8 cellular contexts compared by ENCODE assay signal in the genomic region with DNA sequence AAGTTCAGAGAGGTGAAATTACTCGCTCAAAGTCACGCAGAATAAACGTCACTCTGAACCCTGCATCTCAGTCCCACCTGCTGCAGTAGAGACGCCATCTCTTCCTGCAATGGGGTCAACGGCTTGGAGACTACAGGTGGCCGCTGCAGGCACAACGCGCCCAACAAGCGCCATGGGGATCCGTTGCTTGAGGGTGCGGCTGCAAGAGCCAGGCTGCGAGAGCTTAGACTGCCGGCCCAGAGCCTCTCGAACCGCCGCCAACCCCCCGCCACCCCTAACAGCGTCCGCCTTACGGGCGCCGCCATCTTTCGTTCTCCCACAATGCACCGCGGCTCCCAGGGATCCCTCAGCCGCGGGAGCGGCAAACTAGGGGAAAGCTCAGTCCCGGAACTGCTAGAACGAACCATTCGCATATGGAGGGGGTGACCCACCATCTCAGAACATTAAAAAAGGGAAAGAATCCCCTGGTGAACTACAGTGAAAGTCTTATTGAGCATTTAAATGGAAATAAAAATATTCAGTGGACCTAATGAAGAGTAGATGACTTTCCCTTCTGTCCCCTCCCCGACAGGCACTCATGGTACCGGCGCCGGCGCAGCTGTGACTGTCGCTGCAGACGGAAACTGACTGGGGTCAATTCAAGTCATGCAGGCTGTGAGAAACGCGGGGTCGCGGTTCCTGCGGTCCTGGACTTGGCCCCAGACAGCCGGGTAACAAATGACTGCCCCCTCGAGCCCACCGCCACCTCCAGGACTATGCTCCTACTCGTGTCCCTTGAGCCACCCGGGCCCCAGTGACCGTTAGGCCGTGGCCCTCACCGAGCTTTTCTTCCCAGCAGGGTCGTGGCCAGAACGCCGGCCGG. TPM values are rescaled to one million over a fixed set of nuclear protein-coding genes. Genes with fewer than 3 reads are reported as not detected.
A peak's percentile ranks its signal among the peaks of the same experiment; 100 is the strongest.
DNase-seq lines count a peak whose midpoint lies in the region; ATAC-seq and TF ChIP-seq lines count a peak whose summit lies in the region.

A gene (minus strand): TSS at position 316 of the 862 bp plus-strand sequence. CDS start 11 bp downstream, at position 305.
A gene (plus strand): TSS at position 636 of the 862 bp plus-strand sequence. CDS start 10 bp downstream, at position 646.

- H3K18ac ChIP-seq in H9 (ENCODE audit: insufficient read length, low read depth, low read length): peak within 1 kb of the TSS; percentile 95

- H4K8ac ChIP-seq in H9 (replicated peaks; ENCODE audit: insufficient read length, low read depth, low read length): no peak within 1 kb of the TSS

- H3K14ac ChIP-seq in H9 (ENCODE audit: insufficient read depth, low read length): peak within 1 kb of the TSS; percentile 97

- H2BK120ac ChIP-seq in H9 (ENCODE audit: low read depth, low read length, poor library complexity, severe bottlenecking): no peak within 1 kb of the TSS

- no peak within 1 kb of the TSS for H2BK5ac ChIP-seq in H9 (ENCODE audit: insufficient read length, low read length)

- no peak for TF ChIP-seq CTCF in H9 (conservative IDR thresholded peaks at IDR 0.05)
- TF ChIP-seq CTCF in nephron progenitor cell (IDR thresholded peaks at IDR 0.05): no peak

- H3K4me3 Mint-ChIP-seq in H9 (peak within 1 kb of the TSS; percentile 90 to 96), nephron progenitor cell (peak within 1 kb of the TSS; percentile 95)
- peak within 1 kb of the TSS; percentile 85 to 88 for H3K4me3 Mint-ChIP-seq in stimulated activated naive CD8-positive, alpha-beta T cell treated with anti-CD3 and anti-CD28 coated beads, Interleukin-15, amount 100 ng/mL, for 72 hours

- peaks cover 14% of the 10 kb centered on the region in 2 experiments for H3K4me1 Mint-ChIP-seq in H9
- peaks cover 26% of the 10 kb centered on the region for H3K4me1 Mint-ChIP-seq in nephron progenitor cell
- peaks cover 25% of the 10 kb centered on the region for H3K4me1 Mint-ChIP-seq in stimulated activated naive CD8-positive, alpha-beta T cell treated with anti-CD3 and anti-CD28 coated beads, Interleukin-15, amount 100 ng/mL, for 72 hours

- H3K4ac ChIP-seq in H9 (ENCODE audit: low read depth, low read length): no peak within 1 kb of the TSS

- H2BK15ac ChIP-seq in H9 (ENCODE audit: low read depth, low read length): no peak within 1 kb of the TSS

- no peaks in the 10 kb centered on the region for H4K20me1 ChIP-seq in H9 (ENCODE audit: control insufficient read depth, insufficient read depth, insufficient read length)

- no peaks in the 10 kb centered on the region for H3K4me1 ChIP-seq in ES-I3 (ENCODE audit: insufficient read depth, low read length)
- H3K4me1 ChIP-seq in H9 (ENCODE audit: insufficient read depth, low read length): 0 out of 2 replicates have a peak, but pooled peaks cover 2% of the 10 kb centered on the region

- no peak within 1 kb of the TSS for H4K91ac ChIP-seq in H9 (ENCODE audit: insufficient read length, low read depth, low read length)

- H4K5ac ChIP-seq in H9 (ENCODE audit: insufficient read length, low read depth, low read length): peak within 1 kb of the TSS; percentile 81

- H3K9ac ChIP-seq in ES-I3 (ENCODE audit: low read depth, low read length) (peak within 1 kb of the TSS; percentile 74), H9 (ENCODE audit: extremely low read depth, insufficient read length, low read length) (peak within 1 kb of the TSS; percentile 94)

- no peak within 1 kb of the TSS for H3K23ac ChIP-seq in H9 (ENCODE audit: insufficient read length, low read depth, low read length)

- H3K36me3 ChIP-seq in ES-I3 (ENCODE audit: insufficient read depth, low read length): peaks cover 21% of the 10 kb centered on the region

- H3K79me2 ChIP-seq in H9 (ENCODE audit: insufficient read depth, low read length): peaks cover 12% of the 10 kb centered on the region; the same call in 1 of the 2 replicates

- no peak within 1 kb of the TSS for H2BK20ac ChIP-seq in H9 (ENCODE audit: low read depth, low read length, poor library complexity, severe bottlenecking)

- no peak within 1 kb of the TSS for H3K27ac ChIP-seq in H9 (ENCODE audit: insufficient read length, low read depth, low read length)

- H3K79me1 ChIP-seq in H9 (ENCODE audit: insufficient read depth, low read depth, low read length, poor library complexity, severe bottlenecking): peaks cover 3% of the 10 kb centered on the region

- peak within 1 kb of the TSS; percentile 92 for H3K4me2 ChIP-seq in H9 (ENCODE audit: insufficient read depth, insufficient read length, low read length)

- H3T11ph ChIP-seq in H9 (ENCODE audit: low read length): no peak within 1 kb of the TSS

- DNase-seq in H9: peak; percentile 88
- DNase-seq in M059J (ENCODE audit: low read depth): peak; percentile 82
- DNase-seq in SHP77 treated with DMSO at 0.1 percent for 48 hours (lab: John Stamatoyannopoulos, UW): peak; percentile 87
- peak; percentile 97 for DNase-seq in activated effector memory CD4-positive, alpha-beta T cell treated with anti-CD3 and anti-CD28 coated beads, Interleukin-2, amount 50 U/mL, for 16 hours
- peak; percentile 54 for DNase-seq in fibroblast of the conjunctiva (ENCODE audit: low read depth)
- DNase-seq in nephron progenitor cell: peak; percentile 94
- peak; percentile 88 to 91 for DNase-seq in stimulated activated naive CD8-positive, alpha-beta T cell treated with anti-CD3 and anti-CD28 coated beads, Interleukin-15, amount 100 ng/mL, for 72 hours

- no peak within 1 kb of the TSS for H3K56ac ChIP-seq in H9 (ENCODE audit: insufficient read length, low read depth, low read length)

- H2AFZ ChIP-seq in H9 (ENCODE audit: low read length): no peak within 1 kb of the TSS

- no peak within 1 kb of the TSS for H2BK12ac ChIP-seq in H9 (ENCODE audit: insufficient read length, low read depth, low read length)

- H3K36me3 Mint-ChIP-seq in H9 (ENCODE audit: insufficient read depth in 1 of 3, low read depth in 3 of 3) (peaks cover 10 to 35% (median 18%) of the 10 kb centered on the region in 3 experiments; a peak in 6 of 7 replicates), nephron progenitor cell (ENCODE audit: low read depth) (peaks cover 25% of the 10 kb centered on the region)

- ATAC-seq in stimulated activated naive CD8-positive, alpha-beta T cell treated with anti-CD3 and anti-CD28 coated beads, Interleukin-15, amount 100 ng/mL, for 72 hours: peak; percentile 89

- WGBS in H9 (ENCODE audit: extremely low coverage, insufficient read length, low lambda C conversion rate): no CpG with 5 or more reads among the region's 55 CpGs

- no peak within 1 kb of the TSS for H2AK5ac ChIP-seq in H9 (ENCODE audit: insufficient read length, low read length)

- no peaks in the 10 kb centered on the region for H3K9me3 ChIP-seq in ES-I3 (ENCODE audit: control insufficient read depth, insufficient read depth, low read length)
- H3K9me3 ChIP-seq in H9 (ENCODE audit: control insufficient read depth, low read depth, low read length): no peaks in the 10 kb centered on the region

- H3K9me3 Mint-ChIP-seq in H9 (no peaks in the 10 kb centered on the region), nephron progenitor cell (no peaks in the 10 kb centered on the region)
- no peaks in the 10 kb centered on the region for H3K9me3 Mint-ChIP-seq in stimulated activated naive CD8-positive, alpha-beta T cell treated with anti-CD3 and anti-CD28 coated beads, Interleukin-15, amount 100 ng/mL, for 72 hours

- H3K27ac Mint-ChIP-seq in H9 (peak within 1 kb of the TSS; percentile 98 to 100 (median 100)), nephron progenitor cell (peak within 1 kb of the TSS; percentile 100)
- H3K27ac Mint-ChIP-seq in stimulated activated naive CD8-positive, alpha-beta T cell treated with anti-CD3 and anti-CD28 coated beads, Interleukin-15, amount 100 ng/mL, for 72 hours: peak within 1 kb of the TSS; percentile 100

- H3K27me3 ChIP-seq in H9 (ENCODE audit: insufficient read depth, low read length): no peaks in the 10 kb centered on the region

- peaks cover 12% of the 10 kb centered on the region for H3K23me2 ChIP-seq in H9 (ENCODE audit: insufficient read length, low read depth, low read length, poor library complexity, severe bottlenecking)

- no peaks in the 10 kb centered on the region for H3K27me3 Mint-ChIP-seq in H9 (ENCODE audit: low read depth)
- H3K27me3 Mint-ChIP-seq in nephron progenitor cell (ENCODE audit: low read depth, poor library complexity): no peaks in the 10 kb centered on the region
- no peaks in the 10 kb centered on the region for H3K27me3 Mint-ChIP-seq in stimulated activated naive CD8-positive, alpha-beta T cell treated with anti-CD3 and anti-CD28 coated beads, Interleukin-15, amount 100 ng/mL, for 72 hours

RNA-seq across cellular contexts. Expression of the first gene that starts in this region (rescaled TPM):
- total RNA-seq in H9 (2021): 27.4 and 29.3 TPM in 2 replicates
- 19.8 and 29.2 TPM in 2 replicates for total RNA-seq in M059J (2014; rRNA removed; shearing (Covaris generic))

RNA-seq across cellular contexts. Expression of the second gene that starts in this region (rescaled TPM):
- total RNA-seq in H9 (2021): 51.0 and 54.5 TPM in 2 replicates
- total RNA-seq in M059J (2014; rRNA removed; shearing (Covaris generic)): 49.3 and 69.0 TPM in 2 replicates
